Comparison of ENCODE assay signal across 19 cellular contexts in the genomic region with DNA sequence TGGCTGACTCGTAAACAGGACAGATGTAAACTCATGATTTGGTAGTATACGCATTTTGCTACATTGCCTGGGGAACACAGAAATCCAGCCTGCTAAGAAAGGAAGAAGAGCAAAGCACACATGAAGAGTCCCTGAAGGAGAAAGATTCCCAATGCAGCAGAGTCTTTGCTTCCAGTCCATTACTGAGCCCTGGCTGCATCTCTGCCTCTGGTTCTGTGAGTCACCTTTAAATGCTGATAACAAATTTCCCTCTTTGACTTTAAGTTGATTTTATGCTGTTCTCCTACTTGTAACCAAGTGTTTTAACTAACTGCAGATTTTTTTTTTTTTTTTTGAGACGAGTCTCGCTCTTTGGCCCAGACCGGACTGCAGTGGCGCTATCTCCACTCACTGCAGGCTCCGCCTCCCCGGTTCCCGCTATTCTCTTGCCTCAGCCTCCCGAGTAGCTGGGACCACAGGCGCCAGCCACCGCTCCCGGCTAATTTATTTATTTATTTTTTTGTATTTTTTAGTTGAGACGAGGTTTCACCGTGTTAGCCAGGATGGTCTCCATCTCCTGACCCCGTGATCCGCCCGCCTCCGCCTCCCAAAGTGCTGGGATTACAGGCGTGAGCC.
"Had no signal": no experiment of that assay in that cellular context is flagged by ENCODE, and none has a peak within 500 bp of the region (broad histone marks: within the 10 kb centered on the region; RNA-seq: fewer than 3 reads in every experiment).

No MANE protein-coding gene starts in this region.

- H3K4me3 ChIP-seq: cardiac muscle cell, left lung had no signal

- H3K9me3 Mint-ChIP-seq: activated CD4-positive, alpha-beta T cell treated with anti-CD3 and anti-CD28 coated beads, Interleukin-2, amount 10 ng/mL, durations not matched to agents 7 days and 5 days; activated naive CD4-positive, alpha-beta T cell treated with anti-CD3 and anti-CD28 coated beads, Interleukin-2, amount 50 U/mL, for 72 hours; effector memory CD8-positive, alpha-beta T cell; nephron progenitor cell had no signal

- ATAC-seq: activated naive CD4-positive, alpha-beta T cell treated with anti-CD3 and anti-CD28 coated beads, Interleukin-2, amount 50 U/mL, for 72 hours; effector memory CD8-positive, alpha-beta T cell; left lung had no signal

- DNase-seq: activated CD4-positive, alpha-beta T cell treated with anti-CD3 and anti-CD28 coated beads, Interleukin-2, amount 10 ng/mL, durations not matched to agents 7 days and 5 days; activated gamma-delta T cell treated with Interleukin-2 at 50 U/mL for 16 hours; amniotic stem cell; effector memory CD8-positive, alpha-beta T cell; foreskin melanocyte; glutamatergic neuron; kidney; left lung; mammary epithelial cell; nephron progenitor cell; occipital lobe; retina; stimulated activated CD4-positive, alpha-beta T cell treated with anti-CD3 and anti-CD28 coated beads, Interleukin-12 subunit alpha, Interleukin-12 subunit beta, amount 100 ng/mL, for 4 hours; stimulated activated CD4-positive, alpha-beta T cell treated with anti-CD3 and anti-CD28 coated beads, Interleukin-1b, Interleukin-23, amount 100 ng/mL, for 48 hours; stimulated activated CD8-positive, alpha-beta memory T cell treated with anti-CD3 and anti-CD28 coated beads, Interleukin-4, amount 100 ng/mL, for 48 hours; stimulated activated naive CD4-positive, alpha-beta T cell; T1000 had no signal

- H3K9me3 ChIP-seq: left lung had no signal

- H3K4me1 ChIP-seq: left lung had no signal

- H3K4me3 Mint-ChIP-seq: activated CD4-positive, alpha-beta T cell treated with anti-CD3 and anti-CD28 coated beads, Interleukin-2, amount 10 ng/mL, durations not matched to agents 7 days and 5 days; effector memory CD8-positive, alpha-beta T cell; nephron progenitor cell had no signal

- H3K4me1 Mint-ChIP-seq: nephron progenitor cell had no signal

- H3K27ac ChIP-seq: cardiac muscle cell, left lung had no signal

- H3K36me3 ChIP-seq: cardiac muscle cell, left lung had no signal

- H3K27ac Mint-ChIP-seq: activated CD4-positive, alpha-beta T cell treated with anti-CD3 and anti-CD28 coated beads, Interleukin-2, amount 10 ng/mL, durations not matched to agents 7 days and 5 days; activated naive CD4-positive, alpha-beta T cell treated with anti-CD3 and anti-CD28 coated beads, Interleukin-2, amount 50 U/mL, for 72 hours; effector memory CD8-positive, alpha-beta T cell; nephron progenitor cell had no signal

- H3K36me3 Mint-ChIP-seq: activated naive CD4-positive, alpha-beta T cell treated with anti-CD3 and anti-CD28 coated beads, Interleukin-2, amount 50 U/mL, for 72 hours had no signal

- H3K27me3 ChIP-seq: cardiac muscle cell, left lung had no signal
